ENCODE assay signal across 8 cellular contexts in the genomic region with DNA sequence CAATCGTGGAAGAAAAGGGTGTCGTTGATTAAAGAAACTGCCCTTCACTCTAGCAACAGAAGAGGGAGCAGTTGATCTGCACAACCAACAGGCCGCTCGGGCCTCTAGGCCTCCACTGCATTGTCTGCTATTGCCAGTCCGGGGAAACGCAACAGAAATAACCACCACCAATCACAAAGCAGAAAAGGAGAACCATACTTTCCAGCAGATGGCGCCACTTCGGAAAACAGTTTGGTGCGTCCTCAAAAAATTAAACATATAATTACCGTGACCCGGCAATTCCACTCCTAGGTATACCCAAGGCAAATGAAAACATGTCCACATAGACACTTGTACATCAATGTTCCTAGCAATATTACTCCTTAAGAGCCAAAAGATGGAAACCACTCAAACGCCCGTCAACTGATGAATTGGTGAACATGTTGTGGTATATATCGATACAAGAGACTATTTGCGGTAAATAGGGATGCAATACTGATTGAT.
A peak's percentile ranks its signal among the peaks of the same experiment; 100 is the strongest.
DNase-seq lines count a peak whose midpoint lies in the region; ATAC-seq and TF ChIP-seq lines count a peak whose summit lies in the region.

No MANE protein-coding gene starts in this region.

- no peaks in the 10 kb centered on the region for H3K36me3 ChIP-seq in parathyroid adenoma (ENCODE audit: control insufficient read depth, insufficient read depth, low read length)

- H3K4me2 ChIP-seq in parathyroid adenoma (ENCODE audit: low read length), result no peak overlapping the region

- peak; percentile 69 for DNase-seq in COLO829 (ENCODE audit: low spot score)
- peak; percentile 67 to 81 for DNase-seq in NCI-H446 (lab: John Stamatoyannopoulos, UW)
- DNase-seq in activated T-cell treated with anti-CD3 and anti-CD28 coated beads, Interleukin-2, amount 50 U/mL, for 48 hours, result peak; percentile 47 to 51
- DNase-seq in glomerular endothelial cell (ENCODE audit: extremely low read depth, low read depth, low spot score), result peak; percentile 85
- no peak for DNase-seq in GOT3 (lab: John Stamatoyannopoulos, UW)

- H3K79me2 ChIP-seq in parathyroid adenoma, result no peaks in the 10 kb centered on the region

- H3K4me3 ChIP-seq in parathyroid adenoma (ENCODE audit: low read depth, low read length), result no peak overlapping the region

- H3K27me3 ChIP-seq in parathyroid adenoma (ENCODE audit: control insufficient read depth, insufficient read depth, low read length), result no peaks in the 10 kb centered on the region

- no peak overlapping the region for H2AFZ ChIP-seq in parathyroid adenoma

- H3K9me3 ChIP-seq in parathyroid adenoma (ENCODE audit: control insufficient read depth, low read length), result no peaks in the 10 kb centered on the region

- no peak overlapping the region for H3K9ac ChIP-seq in parathyroid adenoma

- peak; percentile 45 for TF ChIP-seq CTCF in parathyroid adenoma (IDR thresholded peaks at IDR 0.05)

- no peak overlapping the region for H3K27ac ChIP-seq in parathyroid adenoma

- no peaks in the 10 kb centered on the region for H3K4me1 ChIP-seq in parathyroid adenoma

- peak; percentile 62 for ATAC-seq in GM21723 (IDR thresholded peaks at IDR 0.05; ENCODE audit: unreplicated experiment)
- no peak for ATAC-seq in GM21515 (IDR thresholded peaks at IDR 0.05; ENCODE audit: unreplicated experiment)
